8 cellular contexts compared by ENCODE assay signal in genomic region chr2:27582695-27583389, GRCh38. TPM values are rescaled to one million over a fixed set of nuclear protein-coding genes. Genes with fewer than 3 reads are reported as not detected.
DNase-seq lines count a peak whose midpoint lies in the region; ATAC-seq and TF ChIP-seq lines count a peak whose summit lies in the region.

ZNF512 (plus strand) TSS chr2:27583042; CDS start chr2:27583113, 71 bp downstream.

- H3K9me2 ChIP-seq in GM23248 (ENCODE audit: insufficient read depth), result no peaks in the 10 kb centered on the region

- H3K4me3 Mint-ChIP-seq in activated T-helper 17 cell treated with anti-CD3 and anti-CD28 coated beads, Interleukin-2, amount 50 U/mL, for 72 hours, result peak within 1 kb of the TSS; percentile 95
- peak within 1 kb of the TSS; percentile 98 for H3K4me3 Mint-ChIP-seq in natural killer cell treated with Interleukin-12 subunit alpha and Interleukin-12 subunit beta and Interleukin-15 and Interleukin-18, amount 100 ng/mL, for 72 hours

- CTCF ChIA-PET in RWPE1 (lab: Yijun Ruan, JAX), result no interaction called here

- peak; percentile 89 for ATAC-seq in activated T-helper 17 cell treated with anti-CD3 and anti-CD28 coated beads, Interleukin-2, amount 50 U/mL, for 72 hours (replicated peaks)
- ATAC-seq in natural killer cell treated with Interleukin-12 subunit alpha and Interleukin-12 subunit beta and Interleukin-15 and Interleukin-18, amount 100 ng/mL, for 72 hours, result peak; percentile 96

- H3K27ac ChIP-seq in GM23248 (peak within 1 kb of the TSS; percentile 53), RWPE1 (peak within 1 kb of the TSS; percentile 72)

- H3K4me3 ChIP-seq in GM23248 (peak within 1 kb of the TSS; percentile 99), fibroblast of the aortic adventitia (ENCODE audit: low read depth, low read length) (peak within 1 kb of the TSS; percentile 85)

- H3K27me3 ChIP-seq in GM23248 (replicated peaks; ENCODE audit: insufficient read depth), result no peaks in the 10 kb centered on the region

- DNase-seq in EH (ENCODE audit: low read depth) (peak; percentile 94), GM23248 (peak; percentile 93), Kasumi-1 (lab: John Stamatoyannopoulos, UW) (peak; percentile 97), RWPE1 (ENCODE audit: low spot score) (peak; percentile 85), fibroblast of the aortic adventitia (ENCODE audit: low read depth) (peak; percentile 93)
- DNase-seq in natural killer cell treated with Interleukin-12 subunit alpha and Interleukin-12 subunit beta and Interleukin-15 and Interleukin-18, amount 100 ng/mL, for 72 hours (ENCODE audit: low spot score), result peak; percentile 88
- peak; percentile 80 for DNase-seq in stimulated activated naive CD4-positive, alpha-beta T cell treated with Interleukin-2 at 50 U/mL for 16 hours (lab: John Stamatoyannopoulos, UW)

- peak within 1 kb of the TSS; percentile 96 for H3K27ac Mint-ChIP-seq in activated T-helper 17 cell treated with anti-CD3 and anti-CD28 coated beads, Interleukin-2, amount 50 U/mL, for 72 hours
- peak within 1 kb of the TSS; percentile 83 to 85 for H3K27ac Mint-ChIP-seq in natural killer cell treated with Interleukin-12 subunit alpha and Interleukin-12 subunit beta and Interleukin-15 and Interleukin-18, amount 100 ng/mL, for 72 hours

- peak within 1 kb of the TSS; percentile 99 for H3K4me2 ChIP-seq in GM23248 (ENCODE audit: unreplicated experiment)

- TF ChIP-seq CTCF in RWPE1 (conservative IDR thresholded peaks at IDR 0.05; ENCODE audit: low read depth) (no peak), fibroblast of the aortic adventitia (IDR thresholded peaks at IDR 0.05; ENCODE audit: insufficient read depth, low read length) (peak; percentile 6)

- H3K4me1 ChIP-seq in GM23248 (ENCODE audit: insufficient read depth), result peaks cover 9% of the 10 kb centered on the region

- POLR2A ChIA-PET in RWPE1 (lab: Yijun Ruan, JAX; ENCODE audit: low non-redundant PET), result interaction anchor here (0.6 kb wide), 1 partner anchor 19 kb away, joined by 3 read pairs; no protein-coding TSS in a partner anchor

- H3K27me3 Mint-ChIP-seq in activated T-helper 17 cell treated with anti-CD3 and anti-CD28 coated beads, Interleukin-2, amount 50 U/mL, for 72 hours, result no peaks in the 10 kb centered on the region
- peaks cover 22 to 25% of the 10 kb centered on the region in 2 donors for H3K27me3 Mint-ChIP-seq in natural killer cell treated with Interleukin-12 subunit alpha and Interleukin-12 subunit beta and Interleukin-15 and Interleukin-18, amount 100 ng/mL, for 72 hours

- peak within 1 kb of the TSS; percentile 84 for H3K9ac ChIP-seq in GM23248

- H3F3A ChIP-seq in GM23248 (ENCODE audit: insufficient read depth), result peaks cover 5% of the 10 kb centered on the region

- WGBS in GM23248 (ENCODE audit: low coverage in 1 of 2, low lambda C conversion rate in 2 of 2, missing lambda C conversion rate in 2 of 2), 2 experiments, result 1% methylated on average over 38 of the region's 38 CpGs

- H2AFZ ChIP-seq in GM23248, result peak within 1 kb of the TSS; percentile 89

- in situ Hi-C loops in GM23248 (cut with MboI), result no loop called here

- no peaks in the 10 kb centered on the region for H3K9me3 ChIP-seq in GM23248 (ENCODE audit: low read depth)

- H3K79me2 ChIP-seq in GM23248 (ENCODE audit: insufficient read depth), result peaks cover 48% of the 10 kb centered on the region

- H3K4me1 Mint-ChIP-seq in activated T-helper 17 cell treated with anti-CD3 and anti-CD28 coated beads, Interleukin-2, amount 50 U/mL, for 72 hours, result peaks cover 29% of the 10 kb centered on the region
- peaks cover 36 to 47% of the 10 kb centered on the region in 2 donors for H3K4me1 Mint-ChIP-seq in natural killer cell treated with Interleukin-12 subunit alpha and Interleukin-12 subunit beta and Interleukin-15 and Interleukin-18, amount 100 ng/mL, for 72 hours (ENCODE audit: low read depth in 2 of 2)

- no peaks in the 10 kb centered on the region for H3K9me3 Mint-ChIP-seq in activated T-helper 17 cell treated with anti-CD3 and anti-CD28 coated beads, Interleukin-2, amount 50 U/mL, for 72 hours
- H3K9me3 Mint-ChIP-seq in natural killer cell treated with Interleukin-12 subunit alpha and Interleukin-12 subunit beta and Interleukin-15 and Interleukin-18, amount 100 ng/mL, for 72 hours, result no peaks in the 10 kb centered on the region

- no peaks in the 10 kb centered on the region for H3K36me3 ChIP-seq in GM23248 (ENCODE audit: low read depth)

- no peaks in the 10 kb centered on the region for H4K20me1 ChIP-seq in GM23248 (ENCODE audit: insufficient read depth)

- H3K36me3 Mint-ChIP-seq in activated T-helper 17 cell treated with anti-CD3 and anti-CD28 coated beads, Interleukin-2, amount 50 U/mL, for 72 hours (ENCODE audit: low read depth), result peaks cover 46% of the 10 kb centered on the region
- peaks cover 15% of the 10 kb centered on the region for H3K36me3 Mint-ChIP-seq in natural killer cell treated with Interleukin-12 subunit alpha and Interleukin-12 subunit beta and Interleukin-15 and Interleukin-18, amount 100 ng/mL, for 72 hours

RNA-seq across cellular contexts. Expression of gene ZNF512, which starts in this region (rescaled TPM):
- total RNA-seq in GM23248 (2014; rRNA removed; shearing (Covaris generic)), result 13.3 and 16.1 TPM in 2 replicates
- 13.7 and 16.7 TPM in 2 replicates for polyA plus RNA-seq in GM23248 (2016; fragmentation: Nextera tagmentation; extraction: Ambion mirVana)
- 10 to 100 TPM; 27.2 to 39.5 TPM for total RNA-seq in activated T-helper 17 cell treated with anti-CD3 and anti-CD28 coated beads, Interleukin-2, amount 50 U/mL, for 72 hours
- total RNA-seq in fibroblast of the aortic adventitia (ENCODE audit: low replicate concordance), result 32.2 and 34.7 TPM in 2 replicates
- total RNA-seq in natural killer cell treated with Interleukin-12 subunit alpha and Interleukin-12 subunit beta and Interleukin-15 and Interleukin-18, amount 100 ng/mL, for 72 hours, result 10 to 100 TPM; 10.1 to 24.0 TPM

Comparison
In these comparisons a context has a peak if more than half of its experiments do, and no peak if none do; other contexts are left out.
1. Peak in every context shown above with its lines: DNase-seq, ATAC-seq, H3K4me3 ChIP-seq and H3K27ac ChIP-seq.